In genomic region chr12:46402451-46402850, GRCh38 we compare ENCODE assay signal across 11 cellular contexts. TPM values are rescaled to one million over a fixed set of nuclear protein-coding genes. Genes with fewer than 3 reads are reported as not detected.
DNase-seq lines count a peak whose midpoint lies in the region; ATAC-seq and TF ChIP-seq lines count a peak whose summit lies in the region.
"Had no signal": no experiment of that assay in that cellular context is flagged by ENCODE, and none has a peak within 500 bp of the region (broad histone marks: within the 10 kb centered on the region; RNA-seq: fewer than 3 reads in every experiment).

No MANE protein-coding gene starts in this region.

- no peak for TF ChIP-seq CTCF in endothelial cell (IDR thresholded peaks at IDR 0.05; ENCODE audit: unreplicated experiment)

- peaks cover 31% of the 10 kb centered on the region for H3K4me1 Mint-ChIP-seq in endothelial cell (ENCODE audit: unreplicated experiment)

- no peaks in the 10 kb centered on the region for H3K9me3 Mint-ChIP-seq in endothelial cell (ENCODE audit: unreplicated experiment)

- H3K36me3 Mint-ChIP-seq in endothelial cell (ENCODE audit: low read depth, unreplicated experiment): no peaks in the 10 kb centered on the region

- H3K27ac Mint-ChIP-seq in endothelial cell (ENCODE audit: unreplicated experiment): peak overlapping the region; percentile 67

- H3K27me3 Mint-ChIP-seq in endothelial cell (ENCODE audit: unreplicated experiment): peaks cover 1% of the 10 kb centered on the region

- peak; percentile 94 for DNase-seq in A172 (ENCODE audit: low spot score)
- peak; percentile 85 for DNase-seq in LHCN-M2 (ENCODE audit: low read depth)
- DNase-seq in endothelial cell (ENCODE audit: low spot score): no peak
- DNase-seq in myocyte (ENCODE audit: low read depth): peak; percentile 56
- DNase-seq in cerebellar cortex (ENCODE audit: low spot score): no peak
- DNase-seq in Ammon's horn (ENCODE audit: low spot score): no peak
- DNase-seq in mucosa of gallbladder (ENCODE audit: low spot score): no peak
- DNase-seq: SHP77 treated with DMSO at 0.1 percent for 48 hours, trophoblast cell had no signal

- no peak overlapping the region for H3K4me3 Mint-ChIP-seq in endothelial cell (ENCODE audit: unreplicated experiment)

- ATAC-seq in HG03175 (IDR thresholded peaks at IDR 0.05; ENCODE audit: unreplicated experiment): no peak
- ATAC-seq: left lobe of liver had no signal

RNA-seq across cellular contexts. Expression of gene SLC38A2, which starts 29.9 kb away (rescaled TPM):
- 140 and 141 TPM in 2 replicates for total RNA-seq in A172 (2014; rRNA removed; shearing (Covaris generic))
- total RNA-seq in LHCN-M2 (2014; rRNA removed) (427 and 497 TPM in 2 replicates), endothelial cell (ENCODE audit: unreplicated experiment) (249 TPM), myocyte (399 and 480 TPM in 2 replicates), mucosa of gallbladder (137 TPM)
- 124 TPM for polyA plus RNA-seq in LHCN-M2 (2012)
- 95.5 TPM for polyA plus RNA-seq in myocyte (2012)

Comparison
In these comparisons a context has a peak if more than half of its experiments do, and no peak if none do; other contexts are left out.
1. DNase-seq: peak in A172 (single experiment), LHCN-M2 (single experiment) and myocyte (single experiment); none in endothelial cell (single experiment), cerebellar cortex (single experiment), Ammon's horn (single experiment) and mucosa of gallbladder (single experiment).